26 cellular contexts compared by ENCODE assay signal in genomic region chr14:89661392-89661791, GRCh38.
A peak's percentile ranks its signal among the peaks of the same experiment; 100 is the strongest.
DNase-seq lines count a peak whose midpoint lies in the region; ATAC-seq, FAIRE-seq and TF ChIP-seq lines count a peak whose summit lies in the region.
"Had no signal": no experiment of that assay in that cellular context is flagged by ENCODE, and none has a peak within 500 bp of the region (broad histone marks: within the 10 kb centered on the region; RNA-seq: fewer than 3 reads in every experiment).

No MANE protein-coding gene starts in this region.

- POLR2A ChIA-PET in GM12878 (lab: Charles Lee), result no interaction called here

- CTCF ChIA-PET in GM12878 (lab: Yijun Ruan, JAX), result interaction anchor here (1.1 kb wide), 1 partner anchor 14 kb away, joined by 3 read pairs; no protein-coding TSS in a partner anchor

- H2BK120ac ChIP-seq in mesenchymal stem cell (ENCODE audit: low read depth, low read length) (no peak overlapping the region), H9 (ENCODE audit: low read depth, low read length, poor library complexity, severe bottlenecking) (no peak overlapping the region)

- H3K27ac ChIP-seq in left ventricle myocardium inferior (replicated peaks), result peak overlapping the region; percentile 82
- no peak overlapping the region for H3K27ac ChIP-seq in right cardiac atrium (ENCODE audit: low read length)
- H3K27ac ChIP-seq in GM12878 (ENCODE audit: control insufficient read depth, insufficient read depth), result no peak overlapping the region
- H3K27ac ChIP-seq in mesenchymal stem cell (ENCODE audit: low read length, poor library complexity, severe bottlenecking), result no peak overlapping the region
- no peak overlapping the region for H3K27ac ChIP-seq in H9 (ENCODE audit: insufficient read length, low read depth, low read length)
- H3K27ac ChIP-seq: A549; BLaER1 treated with 17β-estradiol and CSF1 and Interleukin-3, amounts not matched to agents 10 nM and 100 nM; PC-9; SJSA1 had no signal

- H3K79me2 ChIP-seq in GM12878 (ENCODE audit: control insufficient read depth, insufficient read depth, low read length) (no peaks in the 10 kb centered on the region), H9 (ENCODE audit: insufficient read depth, low read length) (no peaks in the 10 kb centered on the region)

- H3K27ac Mint-ChIP-seq in H9, result no peak overlapping the region
- no peak overlapping the region for H3K27ac Mint-ChIP-seq in natural killer cell treated with Interleukin-12 subunit alpha and Interleukin-12 subunit beta and Interleukin-15 and Interleukin-18, amount 100 ng/mL, for 72 hours
- H3K27ac Mint-ChIP-seq: CD4-positive, alpha-beta T cell; IgD-negative memory B cell had no signal

- no peak overlapping the region for H3K23ac ChIP-seq in mesenchymal stem cell (ENCODE audit: low read length in 2 of 2)
- no peak overlapping the region for H3K23ac ChIP-seq in H9 (ENCODE audit: insufficient read length, low read depth, low read length)

- intact Hi-C loops in left ventricle myocardium inferior (cut with micrococcal nuclease), result no loop called here
- intact Hi-C loops in right cardiac atrium (cut with DNase I), result no loop called here
- intact Hi-C loops in GM12878 (cut with micrococcal nuclease; ENCODE audit: unreplicated experiment), result no loop called here

- TF ChIP-seq EP300 in GM12878 (IDR thresholded peaks at IDR 0.05; ENCODE audit: borderline replicate concordance in 1 of 2, control insufficient read depth in 1 of 2, low read depth in 2 of 2, low read length in 2 of 2), result no peak

- H3K4me2 ChIP-seq in GM12878 (ENCODE audit: control insufficient read depth, insufficient read depth) (no peak overlapping the region), mesenchymal stem cell (ENCODE audit: low read length, poor library complexity, severe bottlenecking) (no peak overlapping the region), H9 (ENCODE audit: insufficient read depth, insufficient read length, low read length) (no peak overlapping the region)
- H3K4me2 ChIP-seq: A549; BLaER1 treated with 17β-estradiol and CSF1 and Interleukin-3, amounts not matched to agents 10 nM and 100 nM; PC-9 had no signal

- H2AFZ ChIP-seq in GM12878 (ENCODE audit: control insufficient read depth, low read depth, low read length), result no peak overlapping the region
- H2AFZ ChIP-seq in mesenchymal stem cell (ENCODE audit: low read depth, low read length), result no peak overlapping the region
- H2AFZ ChIP-seq in H9 (ENCODE audit: low read length), result no peak overlapping the region
- H2AFZ ChIP-seq: PC-9 had no signal

- FAIRE-seq in GM12878 (lab: Jason Lieb, UNC), result no peak
- FAIRE-seq: A549, D721Med, G401.6, GM12891 had no signal

- H4K5ac ChIP-seq in H9 (ENCODE audit: insufficient read length, low read depth, low read length), result no peak overlapping the region

- no peak for ATAC-seq in right cardiac atrium
- no peak for ATAC-seq in GM12878
- ATAC-seq in natural killer cell treated with Interleukin-12 subunit alpha and Interleukin-12 subunit beta and Interleukin-15 and Interleukin-18, amount 100 ng/mL, for 72 hours, result no peak
- ATAC-seq: A549, HCT116, Right ventricle myocardium inferior had no signal

- in situ Hi-C loops in GM12878 (cut with MboI), result no loop called here

- H4K8ac ChIP-seq in mesenchymal stem cell (ENCODE audit: low read length) (no peak overlapping the region), H9 (replicated peaks; ENCODE audit: insufficient read length, low read depth, low read length) (no peak overlapping the region)

- no peak overlapping the region for H4K91ac ChIP-seq in mesenchymal stem cell (ENCODE audit: low read length)
- H4K91ac ChIP-seq in H9 (ENCODE audit: insufficient read length, low read depth, low read length), result no peak overlapping the region

- TF ChIP-seq CTCF in left ventricle myocardium inferior (IDR thresholded peaks at IDR 0.05; ENCODE audit: borderline replicate concordance) (no peak), GM12878 (IDR thresholded peaks at IDR 0.05 in 2 of 3, conservative IDR thresholded peaks at IDR 0.05 in 1 of 3; ENCODE audit: control insufficient read depth in 2 of 3, extremely low read depth in 1 of 3, insufficient read depth in 1 of 3, low read depth in 3 of 3, low read length in 3 of 3) (no peak), H9 (conservative IDR thresholded peaks at IDR 0.05) (no peak)

- H2BK12ac ChIP-seq in mesenchymal stem cell (ENCODE audit: low read length in 2 of 2) (no peak overlapping the region), H9 (ENCODE audit: insufficient read length, low read depth, low read length) (no peak overlapping the region)

- no peak overlapping the region for H3T11ph ChIP-seq in H9 (ENCODE audit: low read length)

- H3K9ac ChIP-seq in GM12878 (ENCODE audit: control insufficient read depth, insufficient read depth, low read length) (no peak overlapping the region), mesenchymal stem cell (ENCODE audit: low read length) (no peak overlapping the region), H9 (ENCODE audit: extremely low read depth, insufficient read length, low read length) (no peak overlapping the region)
- H3K9ac ChIP-seq: BLaER1 treated with 17β-estradiol and CSF1 and Interleukin-3, amounts not matched to agents 10 nM and 100 nM had no signal

- no peak for TF ChIP-seq RAD21 in GM12878 (IDR thresholded peaks at IDR 0.05; ENCODE audit: insufficient read depth, low read depth, low read length)

- H3K56ac ChIP-seq in H9 (ENCODE audit: insufficient read length, low read depth, low read length), result no peak overlapping the region

- TF ChIP-seq POLR2A in GM12878 (IDR thresholded peaks at IDR 0.05; ENCODE audit: low read depth, low read length), result no peak

- DNase-seq in left ventricle myocardium inferior, result no peak
- no peak for DNase-seq in right cardiac atrium
- no peak for DNase-seq in GM12878 (ENCODE audit: low read depth, low spot score)
- no peak for DNase-seq in mesenchymal stem cell
- no peak for DNase-seq in H9
- DNase-seq in SIG-M5 treated with dmso at 0.1 percent for 504 hours (lab: John Stamatoyannopoulos, UW; ENCODE audit: unreplicated experiment), result no peak
- no peak for DNase-seq in natural killer cell treated with Interleukin-12 subunit alpha and Interleukin-12 subunit beta and Interleukin-15 and Interleukin-18, amount 100 ng/mL, for 72 hours (ENCODE audit: low spot score)
- DNase-seq: AML-193; CD4-positive, alpha-beta T cell; GOT3; NCI-H1048; NCI-H1417; NCI-H187; NCI-H2107; NCI-H510A; NCI-H774; PC-9 had no signal

- no peak overlapping the region for H3K4ac ChIP-seq in mesenchymal stem cell (ENCODE audit: low read depth in 1 of 2, low read length in 2 of 2)
- no peak overlapping the region for H3K4ac ChIP-seq in H9 (ENCODE audit: low read depth, low read length)

- peaks cover 0 to 3% of the 10 kb centered on the region in 2 experiments; a peak in 1 of 4 replicates for H3K4me1 Mint-ChIP-seq in H9
- peaks cover 11% of the 10 kb centered on the region in 2 donors for H3K4me1 Mint-ChIP-seq in natural killer cell treated with Interleukin-12 subunit alpha and Interleukin-12 subunit beta and Interleukin-15 and Interleukin-18, amount 100 ng/mL, for 72 hours (ENCODE audit: low read depth in 2 of 2)

- no peaks in the 10 kb centered on the region for H3K23me2 ChIP-seq in H9 (ENCODE audit: insufficient read length, low read depth, low read length, poor library complexity, severe bottlenecking)

- no peak overlapping the region for H3K18ac ChIP-seq in mesenchymal stem cell (ENCODE audit: low read depth in 1 of 2, low read length in 2 of 2)
- H3K18ac ChIP-seq in H9 (ENCODE audit: insufficient read length, low read depth, low read length), result no peak overlapping the region

- RAD21 ChIA-PET in GM12878 (lab: Charles Lee; ENCODE audit: unreplicated experiment), result no interaction called here

- no peaks in the 10 kb centered on the region for H4K20me1 ChIP-seq in GM12878 (ENCODE audit: control insufficient read depth, insufficient read depth)
- no peaks in the 10 kb centered on the region for H4K20me1 ChIP-seq in H9 (ENCODE audit: control insufficient read depth, insufficient read depth, insufficient read length)
- H4K20me1 ChIP-seq: BLaER1 treated with 17β-estradiol and CSF1 and Interleukin-3, amounts not matched to agents 10 nM and 100 nM had no signal

- H3K36me3 ChIP-seq in left ventricle myocardium inferior (no peaks in the 10 kb centered on the region), GM12878 (ENCODE audit: control insufficient read depth in 2 of 2, insufficient read depth in 2 of 2, low read length in 1 of 2) (no peaks in the 10 kb centered on the region), mesenchymal stem cell (ENCODE audit: control insufficient read depth in 1 of 2, insufficient read depth in 2 of 2, low read depth in 1 of 2, low read length in 2 of 2) (no peaks in the 10 kb centered on the region)
- H3K36me3 ChIP-seq: SJSA1 had no signal

- no peak overlapping the region for H3K4me3 ChIP-seq in left ventricle myocardium inferior
- no peak overlapping the region for H3K4me3 ChIP-seq in right cardiac atrium (ENCODE audit: low read length)
- H3K4me3 ChIP-seq in GM12878, result no peak overlapping the region
- no peak overlapping the region for H3K4me3 ChIP-seq in mesenchymal stem cell (ENCODE audit: insufficient read depth in 1 of 2, low read depth in 1 of 2, low read length in 2 of 2)
- H3K4me3 ChIP-seq: A549; BLaER1 treated with 17β-estradiol and CSF1 and Interleukin-3, amounts not matched to agents 10 nM and 100 nM; PC-9; SJSA1 had no signal

- H3K9me3 Mint-ChIP-seq in H9, result peaks cover 11 to 26% of the 10 kb centered on the region in 2 experiments
- H3K9me3 Mint-ChIP-seq in natural killer cell treated with Interleukin-12 subunit alpha and Interleukin-12 subunit beta and Interleukin-15 and Interleukin-18, amount 100 ng/mL, for 72 hours, result peaks cover 10% of the 10 kb centered on the region

- H2BK15ac ChIP-seq in mesenchymal stem cell (ENCODE audit: low read depth, poor library complexity, severe bottlenecking), result no peak overlapping the region
- no peak overlapping the region for H2BK15ac ChIP-seq in H9 (ENCODE audit: low read depth, low read length)

- SMC1A ChIA-PET in GM12878 (lab: Charles Lee; ENCODE audit: uncharacterized antibody, unreplicated experiment), result interaction anchor here (1.1 kb wide), 1 partner anchor 20 kb away, joined by 3 read pairs; no protein-coding TSS in a partner anchor

- no peak overlapping the region for H3K14ac ChIP-seq in mesenchymal stem cell (ENCODE audit: low read length in 2 of 2)
- H3K14ac ChIP-seq in H9 (ENCODE audit: insufficient read depth, low read length), result no peak overlapping the region

- BruUV-seq in GM12878 (replicated peaks; lab: Mats Ljungman, UMichigan), result no TSS peak

- peaks cover 13% of the 10 kb centered on the region for H3K9me3 ChIP-seq in left ventricle myocardium inferior (replicated peaks)
- H3K9me3 ChIP-seq in right cardiac atrium (ENCODE audit: control insufficient read depth, low read length), result no peaks in the 10 kb centered on the region
- H3K9me3 ChIP-seq in GM12878 (replicated peaks; ENCODE audit: control insufficient read depth, insufficient read depth, low read length), result no peaks in the 10 kb centered on the region; the same call in 2 of the 3 replicates
- H3K9me3 ChIP-seq in mesenchymal stem cell (ENCODE audit: control insufficient read depth, low read length), result no peaks in the 10 kb centered on the region
- no peaks in the 10 kb centered on the region for H3K9me3 ChIP-seq in H9 (ENCODE audit: control insufficient read depth, low read depth, low read length)
- H3K9me3 ChIP-seq: SJSA1 had no signal

- WGBS in right cardiac atrium, result 93% methylated on average over 4 of the region's 4 CpGs
- 69% methylated on average over 4 of the region's 4 CpGs for WGBS in GM12878 (ENCODE audit: insufficient coverage, insufficient replicate concordance, low lambda C conversion rate, missing lambda C conversion rate)
- WGBS in mesenchymal stem cell, result no CpG with 5 or more reads among the region's 4 CpGs
- no CpG with 5 or more reads among the region's 4 CpGs for WGBS in H9 (ENCODE audit: extremely low coverage, insufficient read length, low lambda C conversion rate)

- H3K27me3 ChIP-seq in left ventricle myocardium inferior (ENCODE audit: low read depth), result no peaks in the 10 kb centered on the region
- H3K27me3 ChIP-seq in right cardiac atrium (ENCODE audit: control insufficient read depth, insufficient read depth), result no peaks in the 10 kb centered on the region
- H3K27me3 ChIP-seq in GM12878 (replicated peaks in 1 of 2; ENCODE audit: control insufficient read depth in 2 of 2, insufficient read depth in 2 of 2, low read length in 1 of 2), result no peaks in the 10 kb centered on the region
- H3K27me3 ChIP-seq in mesenchymal stem cell (ENCODE audit: control insufficient read depth in 1 of 2, insufficient read depth in 1 of 2, low read length in 2 of 2), result no peaks in the 10 kb centered on the region
- H3K27me3 ChIP-seq in H9 (ENCODE audit: insufficient read depth, low read length), result no peaks in the 10 kb centered on the region
- H3K27me3 ChIP-seq: BLaER1 treated with 17β-estradiol and CSF1 and Interleukin-3, amounts not matched to agents 10 nM and 100 nM; SJSA1 had no signal

- peaks cover 24% of the 10 kb centered on the region for H3K4me1 ChIP-seq in left ventricle myocardium inferior
- H3K4me1 ChIP-seq in right cardiac atrium (ENCODE audit: control insufficient read depth, insufficient read depth, low read length), result no peaks in the 10 kb centered on the region
- H3K4me1 ChIP-seq in GM12878 (ENCODE audit: control insufficient read depth, insufficient read depth, low read length), result no peaks in the 10 kb centered on the region
- no peaks in the 10 kb centered on the region for H3K4me1 ChIP-seq in mesenchymal stem cell (ENCODE audit: control insufficient read depth, insufficient read depth, low read depth, low read length)
- no peaks in the 10 kb centered on the region for H3K4me1 ChIP-seq in H9 (ENCODE audit: insufficient read depth, low read length)
- H3K4me1 ChIP-seq: A549; BLaER1 treated with 17β-estradiol and CSF1 and Interleukin-3, amounts not matched to agents 10 nM and 100 nM; SJSA1 had no signal

- H3K79me1 ChIP-seq in mesenchymal stem cell (replicated peaks; ENCODE audit: low read length, poor library complexity, severe bottlenecking) (no peaks in the 10 kb centered on the region), H9 (ENCODE audit: insufficient read depth, low read depth, low read length, poor library complexity, severe bottlenecking) (no peaks in the 10 kb centered on the region)

- no peak overlapping the region for H3K4me3 Mint-ChIP-seq in H9
- no peak overlapping the region for H3K4me3 Mint-ChIP-seq in natural killer cell treated with Interleukin-12 subunit alpha and Interleukin-12 subunit beta and Interleukin-15 and Interleukin-18, amount 100 ng/mL, for 72 hours
- H3K4me3 Mint-ChIP-seq: CD4-positive, alpha-beta T cell; IgD-negative memory B cell had no signal

- H2BK5ac ChIP-seq in mesenchymal stem cell (ENCODE audit: low read depth, low read length, poor library complexity, severe bottlenecking), result no peak overlapping the region
- no peak overlapping the region for H2BK5ac ChIP-seq in H9 (ENCODE audit: insufficient read length, low read length)

- peaks cover 10 to 19% (median 13%) of the 10 kb centered on the region in 3 experiments for H3K36me3 Mint-ChIP-seq in H9 (ENCODE audit: insufficient read depth in 1 of 3, low read depth in 3 of 3)
- no peaks in the 10 kb centered on the region for H3K36me3 Mint-ChIP-seq in natural killer cell treated with Interleukin-12 subunit alpha and Interleukin-12 subunit beta and Interleukin-15 and Interleukin-18, amount 100 ng/mL, for 72 hours
- H3K36me3 Mint-ChIP-seq: IgD-negative memory B cell had no signal

- H2AK5ac ChIP-seq in mesenchymal stem cell (ENCODE audit: low read length, severe bottlenecking), result peak overlapping the region; percentile 50
- H2AK5ac ChIP-seq in H9 (ENCODE audit: insufficient read length, low read length), result no peak overlapping the region

- no peaks in the 10 kb centered on the region for H3K27me3 Mint-ChIP-seq in H9 (ENCODE audit: low read depth)
- H3K27me3 Mint-ChIP-seq in natural killer cell treated with Interleukin-12 subunit alpha and Interleukin-12 subunit beta and Interleukin-15 and Interleukin-18, amount 100 ng/mL, for 72 hours, result no peaks in the 10 kb centered on the region
- H3K27me3 Mint-ChIP-seq: CD4-positive, alpha-beta T cell; IgD-negative memory B cell had no signal

- no peak overlapping the region for H2BK20ac ChIP-seq in H9 (ENCODE audit: low read depth, low read length, poor library complexity, severe bottlenecking)
